Comparison of ENCODE assay signal across 29 cellular contexts in genomic region chr18:12580630-12581342, GRCh38.
"Had no signal": no experiment of that assay in that cellular context is flagged by ENCODE, and none has a peak within 500 bp of the region (broad histone marks: within the 10 kb centered on the region; RNA-seq: fewer than 3 reads in every experiment).

No MANE protein-coding gene starts in this region.

- ATAC-seq: activated CD4-positive, CD25-positive, alpha-beta regulatory T cell treated with anti-CD3 and anti-CD28 coated beads, Interleukin-2, amount 50 U/mL, for 24 hours; activated naive CD8-positive, alpha-beta T cell treated with anti-CD3 and anti-CD28 coated beads, Interleukin-2, amount 50 U/mL, for 24 hours; activated T-cell treated with anti-CD3 and anti-CD28 coated beads, Interleukin-2, amount 50 U/mL, for 4 hours; WTC11 had no signal

- H3K27ac ChIP-seq: brain microvascular endothelial cell, cardiac muscle cell, KMS-11, Peyer's patch, SJSA1 had no signal

- H3K9me3 Mint-ChIP-seq: activated CD4-positive, alpha-beta memory T cell treated with anti-CD3 and anti-CD28 coated beads for 36 hours; activated naive CD4-positive, alpha-beta T cell treated with anti-CD3 and anti-CD28 coated beads, Interleukin-2, amount 10 ng/mL, durations not matched to agents 7 days and 5 days; activated naive CD8-positive, alpha-beta T cell treated with anti-CD3 and anti-CD28 coated beads, Interleukin-2, amount 50 U/mL, for 24 hours; activated T-cell treated with anti-CD3 and anti-CD28 coated beads, Interleukin-2, amount 50 U/mL, for 4 hours; T-helper 1 cell treated with Interleukin-12 subunit alpha and Interleukin-12 subunit beta and Interleukin-4 antibody, amounts not matched to agents 30 μg/mL and 1 μg/mL, for 36 hours; T-helper 2 cell treated with Interferon-gamma antibody and Interleukin-4, amounts not matched to agents 5 μg/mL and 100 μg/mL, for 36 hours had no signal

- H3K9me3 ChIP-seq: Peyer's patch, SJSA1 had no signal

- H3K27me3 ChIP-seq: brain microvascular endothelial cell, cardiac muscle cell, Peyer's patch, SJSA1 had no signal

- H3K4me1 Mint-ChIP-seq: activated naive CD4-positive, alpha-beta T cell treated with anti-CD3 and anti-CD28 coated beads, Interleukin-2, amount 10 ng/mL, durations not matched to agents 7 days and 5 days; activated naive CD8-positive, alpha-beta T cell treated with anti-CD3 and anti-CD28 coated beads, Interleukin-2, amount 50 U/mL, for 24 hours; WTC11 had no signal

- DNase-seq: activated CD4-positive, alpha-beta memory T cell treated with anti-CD3 and anti-CD28 coated beads for 36 hours; activated CD4-positive, alpha-beta T cell treated with anti-CD3 and anti-CD28 coated beads for 4 hours; activated CD4-positive, alpha-beta T cell treated with anti-CD3 and anti-CD28 coated beads, Interleukin-2, amount 50 U/mL, for 1 hour; activated CD8-positive, alpha-beta memory T cell treated with anti-CD3 and anti-CD28 coated beads, Interleukin-2, amount 50 U/mL, for 4 hours; activated effector memory CD4-positive, alpha-beta T cell treated with Interleukin-2 at 50 U/mL for 16 hours; activated naive CD4-positive, alpha-beta T cell treated with anti-CD3 and anti-CD28 coated beads, Interleukin-2, amount 10 ng/mL, durations not matched to agents 7 days and 5 days; activated naive CD8-positive, alpha-beta T cell treated with anti-CD3 and anti-CD28 coated beads, Interleukin-2, amount 50 U/mL, for 24 hours; activated T-cell treated with anti-CD3 and anti-CD28 coated beads for 4 hours; activated T-cell treated with anti-CD3 and anti-CD28 coated beads, Interleukin-2, amount 50 U/mL, for 4 hours; anterior cingulate cortex; brain microvascular endothelial cell; NCI-H1092; NCI-H1436 treated with DMSO at 0.1 percent for 48 hours; NCI-H1694 treated with DMSO at 0.1 percent for 48 hours; NCI-H2029; NCI-H345; NCI-H524 treated with DMSO at 0.1 percent for 48 hours; Peyer's patch; RPMI8226; SHP77 treated with DMSO at 0.1 percent for 48 hours; SK-N-SH had no signal

- H3K27me3 Mint-ChIP-seq: activated CD4-positive, alpha-beta memory T cell treated with anti-CD3 and anti-CD28 coated beads for 36 hours; activated naive CD4-positive, alpha-beta T cell treated with anti-CD3 and anti-CD28 coated beads, Interleukin-2, amount 10 ng/mL, durations not matched to agents 7 days and 5 days; activated naive CD8-positive, alpha-beta T cell had no signal

- H3K4me3 ChIP-seq: cardiac muscle cell, Peyer's patch, SJSA1 had no signal

- H3K9ac ChIP-seq: KMS-11, SK-N-SH had no signal

- H3K36me3 Mint-ChIP-seq: activated CD4-positive, alpha-beta memory T cell treated with anti-CD3 and anti-CD28 coated beads for 36 hours; activated naive CD4-positive, alpha-beta T cell treated with anti-CD3 and anti-CD28 coated beads, Interleukin-2, amount 10 ng/mL, durations not matched to agents 7 days and 5 days; activated naive CD8-positive, alpha-beta T cell; WTC11 had no signal

- H3K27ac Mint-ChIP-seq: activated CD4-positive, alpha-beta memory T cell treated with anti-CD3 and anti-CD28 coated beads for 36 hours; activated naive CD4-positive, alpha-beta T cell treated with anti-CD3 and anti-CD28 coated beads, Interleukin-2, amount 10 ng/mL, durations not matched to agents 7 days and 5 days; activated naive CD8-positive, alpha-beta T cell; activated naive CD8-positive, alpha-beta T cell treated with anti-CD3 and anti-CD28 coated beads, Interleukin-2, amount 50 U/mL, for 24 hours; T-helper 1 cell treated with Interleukin-12 subunit alpha and Interleukin-12 subunit beta and Interleukin-4 antibody, amounts not matched to agents 30 μg/mL and 1 μg/mL, for 36 hours; T-helper 2 cell treated with Interferon-gamma antibody and Interleukin-4, amounts not matched to agents 5 μg/mL and 100 μg/mL, for 36 hours; WTC11 had no signal

- H3K4me1 ChIP-seq: Peyer's patch, SJSA1 had no signal

- H3K4me2 ChIP-seq: KMS-11, SK-N-SH had no signal

- H3K4me3 Mint-ChIP-seq: activated CD4-positive, alpha-beta memory T cell treated with anti-CD3 and anti-CD28 coated beads for 36 hours; activated naive CD4-positive, alpha-beta T cell treated with anti-CD3 and anti-CD28 coated beads, Interleukin-2, amount 10 ng/mL, durations not matched to agents 7 days and 5 days; activated naive CD8-positive, alpha-beta T cell; activated naive CD8-positive, alpha-beta T cell treated with anti-CD3 and anti-CD28 coated beads, Interleukin-2, amount 50 U/mL, for 24 hours; activated T-cell treated with anti-CD3 and anti-CD28 coated beads, Interleukin-2, amount 50 U/mL, for 4 hours; T-helper 1 cell treated with Interleukin-12 subunit alpha and Interleukin-12 subunit beta and Interleukin-4 antibody, amounts not matched to agents 30 μg/mL and 1 μg/mL, for 36 hours; T-helper 2 cell treated with Interferon-gamma antibody and Interleukin-4, amounts not matched to agents 5 μg/mL and 100 μg/mL, for 36 hours; WTC11 had no signal

- H3K36me3 ChIP-seq: brain microvascular endothelial cell, cardiac muscle cell, Peyer's patch, SJSA1 had no signal
